In genomic region chr18:12884521-12885323, GRCh38 we compare ENCODE assay signal across 8 cellular contexts. TPM values are rescaled to one million over a fixed set of nuclear protein-coding genes. Genes with fewer than 3 reads are reported as not detected.
DNase-seq lines count a peak whose midpoint lies in the region; FAIRE-seq and TF ChIP-seq lines count a peak whose summit lies in the region.

No MANE protein-coding gene starts in this region.

- H3K9me3 ChIP-seq in ascending aorta (no peaks in the 10 kb centered on the region), liver (ENCODE audit: control insufficient read depth in 4 of 4, low read length in 3 of 4) (no peaks in the 10 kb centered on the region)

- peaks cover 0 to 6% of the 10 kb centered on the region in 2 donors for H3K4me1 ChIP-seq in ascending aorta
- H3K4me1 ChIP-seq in liver (ENCODE audit: control insufficient read depth in 4 of 4, insufficient read depth in 4 of 4, low read length in 3 of 4), result peaks cover 2 to 17% (median 11%) of the 10 kb centered on the region in 4 donors

- H3K4me3 Mint-ChIP-seq in type B pancreatic cell, result peak overlapping the region; percentile 96

- H3K36me3 ChIP-seq in ascending aorta (no peaks in the 10 kb centered on the region), liver (ENCODE audit: control insufficient read depth in 4 of 4, insufficient read depth in 3 of 4, low read depth in 1 of 4, low read length in 3 of 4) (no peaks in the 10 kb centered on the region)

- H3K27ac ChIP-seq in HL-60 (replicated peaks) (peak overlapping the region; percentile 71), ascending aorta (peak overlapping the region; percentile 99), liver (ENCODE audit: low read depth in 1 of 2, low read length in 2 of 2) (peak overlapping the region; percentile 100)

- TF ChIP-seq RAD21 in liver (IDR thresholded peaks at IDR 0.05), result no peak

- DNase-seq in AG09309 (ENCODE audit: low read depth) (no peak), HL-60 (ENCODE audit: low read depth in 1 of 2, low spot score in 1 of 2) (peak in 1 of 2 experiments; percentile 70), ascending aorta (ENCODE audit: low spot score in 2 of 2) (no peak), type B pancreatic cell (ENCODE audit: extremely low spot score, unreplicated experiment) (no peak), NCI-H1092 (lab: John Stamatoyannopoulos, UW) (no peak), GM19239 (ENCODE audit: insufficient read length, low spot score) (no peak), RCC 7860 (ENCODE audit: low spot score) (no peak)

- intact Hi-C loops in ascending aorta (cut with DNase I), result loop anchor here (1.0 to 10.0 kb wide), 6 partner anchors 63 to 977 kb away; partner anchors contain the start of genes AFG3L2, CEP192, CEP76 and MPPE1

- no peaks in the 10 kb centered on the region for H3K27me3 Mint-ChIP-seq in type B pancreatic cell

- H3K36me3 Mint-ChIP-seq in type B pancreatic cell, result peaks cover 3% of the 10 kb centered on the region

- H3K4me3 ChIP-seq in AG09309 (ENCODE audit: control insufficient read depth, low read depth, low read length) (peak overlapping the region; percentile 53), HL-60 (replicated peaks; ENCODE audit: insufficient read depth, low read length) (peak overlapping the region; percentile 84), ascending aorta (peak overlapping the region; percentile 71 to 88), liver (ENCODE audit: low read depth in 1 of 3, low read length in 3 of 3) (peak overlapping the region; percentile 50 to 92 (median 76))

- TF ChIP-seq CTCF in AG09309 (IDR thresholded peaks at IDR 0.05; ENCODE audit: control insufficient read depth, insufficient read depth, low read depth, low read length, missing control alignments) (no peak), HL-60 (IDR thresholded peaks at IDR 0.05; ENCODE audit: insufficient read depth, low read length) (no peak), ascending aorta (IDR thresholded peaks at IDR 0.05) (no peak), liver (IDR thresholded peaks at IDR 0.05; ENCODE audit: low read depth, low read length, missing input control) (no peak), type B pancreatic cell (conservative IDR thresholded peaks at IDR 0.05) (no peak)

- no peak for FAIRE-seq in GM19239 (lab: Jason Lieb, UNC)
- no peak for FAIRE-seq in RCC 7860 (lab: Jason Lieb, UNC)

- peak overlapping the region; percentile 67 to 71 for H3K9ac ChIP-seq in liver (ENCODE audit: low read depth in 1 of 2, low read length in 2 of 2)

- H3K9me3 Mint-ChIP-seq in type B pancreatic cell, result no peaks in the 10 kb centered on the region

- peaks cover 25% of the 10 kb centered on the region for H3K4me1 Mint-ChIP-seq in type B pancreatic cell (ENCODE audit: unreplicated experiment)

- peak overlapping the region; percentile 97 for H3K27ac Mint-ChIP-seq in type B pancreatic cell

- WGBS in liver, result 21% methylated on average over 20 of the region's 20 CpGs

- H3K27me3 ChIP-seq in HL-60 (ENCODE audit: insufficient read depth, poor library complexity, severe bottlenecking), result no peaks in the 10 kb centered on the region
- H3K27me3 ChIP-seq in ascending aorta, result no peaks in the 10 kb centered on the region
- H3K27me3 ChIP-seq in liver (ENCODE audit: control insufficient read depth in 4 of 4, insufficient read depth in 4 of 4, low read length in 3 of 4), result no peaks in the 10 kb centered on the region

TF ChIP-seq in liver, 16 proteins besides CTCF, POLR2A, EP300 and RAD21:
- no peak for TF ChIP-seq REST (IDR thresholded peaks at IDR 0.05)
- no peak for TF ChIP-seq FOXA2 (IDR thresholded peaks at IDR 0.05)
- TF ChIP-seq YY1 (IDR thresholded peaks at IDR 0.05), result no peak
- TF ChIP-seq TAF1 (conservative IDR thresholded peaks at IDR 0.05), result no peak
- no peak for TF ChIP-seq RXRA (IDR thresholded peaks at IDR 0.05)
- TF ChIP-seq SP1 (IDR thresholded peaks at IDR 0.05), result no peak
- no peak for TF ChIP-seq JUND (IDR thresholded peaks at IDR 0.05)
- TF ChIP-seq EGR1 (IDR thresholded peaks at IDR 0.05; ENCODE audit: low read depth in 2 of 2), result no peak
- TF ChIP-seq ZBTB33 (IDR thresholded peaks at IDR 0.05), result no peak
- TF ChIP-seq NR2F2 (IDR thresholded peaks at IDR 0.05), result no peak
- TF ChIP-seq GABPA (IDR thresholded peaks at IDR 0.05 in 1 of 2, conservative IDR thresholded peaks at IDR 0.05 in 1 of 2), result no peak
- TF ChIP-seq HNF4G (IDR thresholded peaks at IDR 0.05), result no peak
- no peak for TF ChIP-seq MAX (IDR thresholded peaks at IDR 0.05)
- no peak for TF ChIP-seq FOXA1 (IDR thresholded peaks at IDR 0.05)
- TF ChIP-seq HNF4A (conservative IDR thresholded peaks at IDR 0.05), result no peak
- TF ChIP-seq ATF3 (IDR thresholded peaks at IDR 0.05), result no peak

RNA-seq across cellular contexts. Expression of gene PTPN2, which starts 0.7 kb away (rescaled TPM):
- total RNA-seq in ascending aorta, result 81.8 TPM
- 10 to 100 TPM; 15.9 to 21.2 TPM for total RNA-seq in liver
- 10 to 100 TPM in 1 of 2 donors, 1 to 10 TPM in 1; 9.2 to 13.9 TPM for polyA plus RNA-seq in liver
- total RNA-seq in type B pancreatic cell (ENCODE audit: low replicate concordance), result 31.4 and 32.7 TPM in 2 replicates
